ENCODE assay signal across 30 cellular contexts in the genomic region with DNA sequence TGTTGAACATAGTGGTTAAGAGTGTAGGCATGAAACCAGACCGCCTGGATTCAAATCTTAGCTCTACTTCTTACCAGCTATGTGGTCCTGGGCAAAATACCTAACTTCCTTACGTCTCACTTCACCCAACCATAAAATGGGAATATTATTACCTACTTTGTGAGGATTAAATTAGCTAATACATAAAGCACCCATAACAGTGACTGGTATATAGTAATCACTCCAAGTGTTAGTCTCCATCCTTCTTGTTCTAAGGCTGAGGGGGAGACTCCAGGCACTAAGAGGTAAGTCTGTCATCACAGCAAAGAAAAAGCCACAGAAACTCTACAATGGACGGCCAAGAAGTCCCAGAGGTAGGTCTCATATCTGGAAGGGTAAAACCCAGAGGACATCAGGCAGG. TPM values are rescaled to one million over a fixed set of nuclear protein-coding genes. Genes with fewer than 3 reads are reported as not detected.
DNase-seq lines count a peak whose midpoint lies in the region; ATAC-seq and TF ChIP-seq lines count a peak whose summit lies in the region.
"Had no signal": no experiment of that assay in that cellular context is flagged by ENCODE, and none has a peak within 500 bp of the region (broad histone marks: within the 10 kb centered on the region; RNA-seq: fewer than 3 reads in every experiment).

No MANE protein-coding gene starts in this region.

- H3K27me3 ChIP-seq in tibial artery: no peaks in the 10 kb centered on the region
- H3K27me3 ChIP-seq: body of pancreas, esophagus muscularis mucosa, gastroesophageal sphincter, right atrium auricular region had no signal

- no peaks in the 10 kb centered on the region for H3K9me3 Mint-ChIP-seq in stimulated activated naive CD8-positive, alpha-beta T cell treated with anti-CD3 and anti-CD28 coated beads, Interleukin-15, Interleukin-2, amounts not matched to agents 100 ng/mL and 50 ng/mL, for 24 hours
- H3K9me3 Mint-ChIP-seq in stimulated activated naive CD8-positive, alpha-beta T cell treated with anti-CD3 and anti-CD28 coated beads, Interleukin-15, amount 100 ng/mL, for 72 hours: no peaks in the 10 kb centered on the region
- H3K9me3 Mint-ChIP-seq in activated T-helper 17 cell treated with anti-CD3 and anti-CD28 coated beads, Interleukin-2, amount 50 U/mL, for 72 hours: no peaks in the 10 kb centered on the region
- no peaks in the 10 kb centered on the region for H3K9me3 Mint-ChIP-seq in natural killer cell treated with Interleukin-12 subunit alpha and Interleukin-12 subunit beta and Interleukin-15 and Interleukin-18, amount 100 ng/mL, for 72 hours

- no peak overlapping the region for H3K4me3 ChIP-seq in tibial artery
- H3K4me3 ChIP-seq: body of pancreas, esophagus muscularis mucosa, gastroesophageal sphincter, HAP-1, lung, right atrium auricular region had no signal

- peaks cover 46% of the 10 kb centered on the region for H3K4me1 Mint-ChIP-seq in stimulated activated naive CD8-positive, alpha-beta T cell treated with anti-CD3 and anti-CD28 coated beads, Interleukin-15, Interleukin-2, amounts not matched to agents 100 ng/mL and 50 ng/mL, for 24 hours (ENCODE audit: low read depth)
- H3K4me1 Mint-ChIP-seq in stimulated activated naive CD8-positive, alpha-beta T cell treated with anti-CD3 and anti-CD28 coated beads, Interleukin-15, amount 100 ng/mL, for 72 hours: peaks cover 44% of the 10 kb centered on the region
- peaks cover 23% of the 10 kb centered on the region for H3K4me1 Mint-ChIP-seq in activated T-helper 17 cell treated with anti-CD3 and anti-CD28 coated beads, Interleukin-2, amount 50 U/mL, for 72 hours
- H3K4me1 Mint-ChIP-seq in natural killer cell treated with Interleukin-12 subunit alpha and Interleukin-12 subunit beta and Interleukin-15 and Interleukin-18, amount 100 ng/mL, for 72 hours (ENCODE audit: low read depth in 2 of 2): peaks cover 35 to 42% of the 10 kb centered on the region in 2 donors

- no peak overlapping the region for H3K27ac ChIP-seq in tibial artery
- H3K27ac ChIP-seq: body of pancreas, C4-2B, esophagus muscularis mucosa, gastroesophageal sphincter, RWPE1, WERI-Rb-1 had no signal

- ATAC-seq in stimulated activated naive CD8-positive, alpha-beta T cell treated with anti-CD3 and anti-CD28 coated beads, Interleukin-15, amount 100 ng/mL, for 72 hours: no peak
- no peak for ATAC-seq in activated T-helper 17 cell treated with anti-CD3 and anti-CD28 coated beads, Interleukin-2, amount 50 U/mL, for 72 hours (replicated peaks)
- no peak for ATAC-seq in natural killer cell treated with Interleukin-12 subunit alpha and Interleukin-12 subunit beta and Interleukin-15 and Interleukin-18, amount 100 ng/mL, for 72 hours
- ATAC-seq in HG03039 (IDR thresholded peaks at IDR 0.05; ENCODE audit: unreplicated experiment): no peak
- no peak for ATAC-seq in GM21367 (IDR thresholded peaks at IDR 0.05; ENCODE audit: unreplicated experiment)
- ATAC-seq: body of pancreas, gastroesophageal sphincter had no signal

- peak overlapping the region; percentile 96 for H3K4me3 Mint-ChIP-seq in stimulated activated naive CD8-positive, alpha-beta T cell treated with anti-CD3 and anti-CD28 coated beads, Interleukin-15, Interleukin-2, amounts not matched to agents 100 ng/mL and 50 ng/mL, for 24 hours
- no peak overlapping the region for H3K4me3 Mint-ChIP-seq in stimulated activated naive CD8-positive, alpha-beta T cell treated with anti-CD3 and anti-CD28 coated beads, Interleukin-15, amount 100 ng/mL, for 72 hours
- H3K4me3 Mint-ChIP-seq in activated T-helper 17 cell treated with anti-CD3 and anti-CD28 coated beads, Interleukin-2, amount 50 U/mL, for 72 hours: peak overlapping the region; percentile 100
- peak overlapping the region; percentile 99 for H3K4me3 Mint-ChIP-seq in natural killer cell treated with Interleukin-12 subunit alpha and Interleukin-12 subunit beta and Interleukin-15 and Interleukin-18, amount 100 ng/mL, for 72 hours

- no peak for DNase-seq in stimulated activated naive CD8-positive, alpha-beta T cell treated with anti-CD3 and anti-CD28 coated beads, Interleukin-15, amount 100 ng/mL, for 72 hours
- DNase-seq in natural killer cell treated with Interleukin-12 subunit alpha and Interleukin-12 subunit beta and Interleukin-15 and Interleukin-18, amount 100 ng/mL, for 72 hours (ENCODE audit: low spot score): no peak
- no peak for DNase-seq in stimulated activated CD4-positive, alpha-beta T cell treated with anti-CD3 and anti-CD28 coated beads, Interleukin-2, amount 100 ng/mL, for 24 hours
- no peak for DNase-seq in tibial artery
- DNase-seq: ACHN; activated CD4-positive, alpha-beta T cell treated with anti-CD3 and anti-CD28 coated beads, Interleukin-2, amount 50 U/mL, for 48 hours; activated T-cell treated with anti-CD3 and anti-CD28 coated beads, Interleukin-2, amount 50 U/mL, for 1 hour; body of pancreas; DMS 273 treated with DMSO at 0.1 percent for 48 hours; KG1; kidney; NCI-H1694; NCI-H2171; NCI-H526; SK-N-SH; WERI-Rb-1 had no signal

- no peaks in the 10 kb centered on the region for H3K27me3 Mint-ChIP-seq in stimulated activated naive CD8-positive, alpha-beta T cell treated with anti-CD3 and anti-CD28 coated beads, Interleukin-15, Interleukin-2, amounts not matched to agents 100 ng/mL and 50 ng/mL, for 24 hours
- no peaks in the 10 kb centered on the region for H3K27me3 Mint-ChIP-seq in stimulated activated naive CD8-positive, alpha-beta T cell treated with anti-CD3 and anti-CD28 coated beads, Interleukin-15, amount 100 ng/mL, for 72 hours
- no peaks in the 10 kb centered on the region for H3K27me3 Mint-ChIP-seq in activated T-helper 17 cell treated with anti-CD3 and anti-CD28 coated beads, Interleukin-2, amount 50 U/mL, for 72 hours
- H3K27me3 Mint-ChIP-seq in natural killer cell treated with Interleukin-12 subunit alpha and Interleukin-12 subunit beta and Interleukin-15 and Interleukin-18, amount 100 ng/mL, for 72 hours: no peaks in the 10 kb centered on the region

- intact Hi-C loops in tibial artery (cut with DNase I; ENCODE audit: low total_unique reads): no loop called here

- no peaks in the 10 kb centered on the region for H3K9me3 ChIP-seq in tibial artery
- H3K9me3 ChIP-seq: body of pancreas, esophagus muscularis mucosa, gastroesophageal sphincter, HAP-1, right atrium auricular region, SK-N-SH had no signal

- peaks cover 0 to 44% (median 24%) of the 10 kb centered on the region in 4 donors for H3K4me1 ChIP-seq in tibial artery

- no peak for TF ChIP-seq CTCF in tibial artery (IDR thresholded peaks at IDR 0.05)

- H3K36me3 Mint-ChIP-seq in stimulated activated naive CD8-positive, alpha-beta T cell treated with anti-CD3 and anti-CD28 coated beads, Interleukin-15, Interleukin-2, amounts not matched to agents 100 ng/mL and 50 ng/mL, for 24 hours (ENCODE audit: low read depth): peaks cover 65% of the 10 kb centered on the region
- H3K36me3 Mint-ChIP-seq in activated T-helper 17 cell treated with anti-CD3 and anti-CD28 coated beads, Interleukin-2, amount 50 U/mL, for 72 hours (ENCODE audit: low read depth): peaks cover 81% of the 10 kb centered on the region
- peaks cover 20% of the 10 kb centered on the region for H3K36me3 Mint-ChIP-seq in natural killer cell treated with Interleukin-12 subunit alpha and Interleukin-12 subunit beta and Interleukin-15 and Interleukin-18, amount 100 ng/mL, for 72 hours

- peaks cover 41 to 50% (median 41%) of the 10 kb centered on the region in 3 donors for H3K36me3 ChIP-seq in tibial artery

- H3K27ac Mint-ChIP-seq in stimulated activated naive CD8-positive, alpha-beta T cell treated with anti-CD3 and anti-CD28 coated beads, Interleukin-15, Interleukin-2, amounts not matched to agents 100 ng/mL and 50 ng/mL, for 24 hours: peak overlapping the region; percentile 52
- H3K27ac Mint-ChIP-seq in stimulated activated naive CD8-positive, alpha-beta T cell treated with anti-CD3 and anti-CD28 coated beads, Interleukin-15, amount 100 ng/mL, for 72 hours: peak overlapping the region in 1 of 2 donors; percentile 67
- peak overlapping the region; percentile 11 for H3K27ac Mint-ChIP-seq in activated T-helper 17 cell treated with anti-CD3 and anti-CD28 coated beads, Interleukin-2, amount 50 U/mL, for 72 hours
- H3K27ac Mint-ChIP-seq in natural killer cell treated with Interleukin-12 subunit alpha and Interleukin-12 subunit beta and Interleukin-15 and Interleukin-18, amount 100 ng/mL, for 72 hours: peak overlapping the region in 1 of 2 donors; percentile 21

RNA-seq across cellular contexts. Expression of a gene that starts 2.8 kb away (rescaled TPM):
- 10 to 100 TPM; 75.7 to 93.7 TPM for total RNA-seq in activated T-helper 17 cell treated with anti-CD3 and anti-CD28 coated beads, Interleukin-2, amount 50 U/mL, for 72 hours
- 100 to 1,000 TPM in 1 of 2 donors, 10 to 100 TPM in 1; 89.3 to 130 TPM for total RNA-seq in natural killer cell treated with Interleukin-12 subunit alpha and Interleukin-12 subunit beta and Interleukin-15 and Interleukin-18, amount 100 ng/mL, for 72 hours

RNA-seq across cellular contexts. Expression of a gene that starts 4.3 kb away (rescaled TPM):
- total RNA-seq in activated T-helper 17 cell treated with anti-CD3 and anti-CD28 coated beads, Interleukin-2, amount 50 U/mL, for 72 hours: 10 to 100 TPM; 13.7 to 14.5 TPM
- total RNA-seq in natural killer cell treated with Interleukin-12 subunit alpha and Interleukin-12 subunit beta and Interleukin-15 and Interleukin-18, amount 100 ng/mL, for 72 hours: 10 to 100 TPM in 1 of 2 donors, 1 to 10 TPM in 1; 6.4 to 12.0 TPM

RNA-seq across cellular contexts. Expression of a gene that starts 15.6 kb away (rescaled TPM):
- total RNA-seq in activated T-helper 17 cell treated with anti-CD3 and anti-CD28 coated beads, Interleukin-2, amount 50 U/mL, for 72 hours: 10 to 100 TPM; 18.3 to 19.1 TPM
- 10 to 100 TPM; 17.2 to 19.6 TPM for total RNA-seq in natural killer cell treated with Interleukin-12 subunit alpha and Interleukin-12 subunit beta and Interleukin-15 and Interleukin-18, amount 100 ng/mL, for 72 hours

RNA-seq across cellular contexts. Expression of a gene that starts 19.3 kb away (rescaled TPM):
- under 1 TPM; 0.42 to 0.52 TPM for total RNA-seq in activated T-helper 17 cell treated with anti-CD3 and anti-CD28 coated beads, Interleukin-2, amount 50 U/mL, for 72 hours
- total RNA-seq in natural killer cell treated with Interleukin-12 subunit alpha and Interleukin-12 subunit beta and Interleukin-15 and Interleukin-18, amount 100 ng/mL, for 72 hours: not detected
- total RNA-seq: body of pancreas, esophagus muscularis mucosa, G401, gastroesophageal sphincter, kidney, lung, omental fat pad, right atrium auricular region, urinary bladder had no signal

RNA-seq across cellular contexts. Expression of a gene that starts 32.0 kb away (rescaled TPM):
- total RNA-seq in activated T-helper 17 cell treated with anti-CD3 and anti-CD28 coated beads, Interleukin-2, amount 50 U/mL, for 72 hours: 10 to 100 TPM in 1 of 2 donors, 1 to 10 TPM in 1; 8.0 to 10.9 TPM
- total RNA-seq in natural killer cell treated with Interleukin-12 subunit alpha and Interleukin-12 subunit beta and Interleukin-15 and Interleukin-18, amount 100 ng/mL, for 72 hours: 1 to 10 TPM; 5.9 to 9.5 TPM
- total RNA-seq: right atrium auricular region had no signal

Comparison
In these comparisons a context has a peak if more than half of its experiments do, and no peak if none do; other contexts are left out.
1. H3K4me3 Mint-ChIP-seq: peak in stimulated activated naive CD8-positive, alpha-beta T cell treated with anti-CD3 and anti-CD28 coated beads, Interleukin-15, Interleukin-2, amounts not matched to agents 100 ng/mL and 50 ng/mL, for 24 hours (single experiment), activated T-helper 17 cell treated with anti-CD3 and anti-CD28 coated beads, Interleukin-2, amount 50 U/mL, for 72 hours (single experiment) and natural killer cell treated with Interleukin-12 subunit alpha and Interleukin-12 subunit beta and Interleukin-15 and Interleukin-18, amount 100 ng/mL, for 72 hours (single experiment); none in stimulated activated naive CD8-positive, alpha-beta T cell treated with anti-CD3 and anti-CD28 coated beads, Interleukin-15, amount 100 ng/mL, for 72 hours (0 of 2).